Comparison of ENCODE assay signal across 1 cellular context in genomic region chr4:4248036-4248884, GRCh38.
TF ChIP-seq lines count a peak whose summit lies in the region.

TMEM128 (minus strand) TSS chr4:4248223; CDS start chr4:4248202, 21 bp downstream.

TF ChIP-seq in HEK293, 187 proteins besides CTCF, POLR2A, EP300 and RAD21 (continued from another document and continues in another):
- TF ChIP-seq SP7 (tag by site-specific recombination; IDR thresholded peaks at IDR 0.05) = peak; percentile 81
- TF ChIP-seq ZBTB26 (tag by site-specific recombination; optimal IDR thresholded peaks at IDR 0.05) = peak; percentile 40
- TF ChIP-seq KLF16 (tag by site-specific recombination; IDR thresholded peaks at IDR 0.05) = 0 out of 2 replicates have a peak, but pooled peaks have one; percentile 50
- peak; percentile 80 for TF ChIP-seq SP2 (tag by site-specific recombination; IDR thresholded peaks at IDR 0.05)
- peak; percentile 86 for TF ChIP-seq ZBTB21 (tag by site-specific recombination; IDR thresholded peaks at IDR 0.05)
- no peak for TF ChIP-seq ZNF280C (tag by site-specific recombination; IDR thresholded peaks at IDR 0.05)
- TF ChIP-seq BCL11A (tag by site-specific recombination; IDR thresholded peaks at IDR 0.05; ENCODE audit: low read depth) = peak; percentile 25; the same call in 1 of the 2 replicates
- 0 out of 2 replicates have a peak, but pooled peaks have one; percentile 32 for TF ChIP-seq ZNF24 (tag by site-specific recombination; IDR thresholded peaks at IDR 0.05)
- 0 out of 2 replicates have a peak, but pooled peaks have one; percentile 4 for TF ChIP-seq ZSCAN30 (tag by site-specific recombination; IDR thresholded peaks at IDR 0.05)
- no peak for TF ChIP-seq ZFP69B (tag by site-specific recombination; IDR thresholded peaks at IDR 0.05)
- TF ChIP-seq ZNF518A (tag by site-specific recombination; conservative IDR thresholded peaks at IDR 0.05; ENCODE audit: low read depth) = peak; percentile 75
- TF ChIP-seq ZNF692 (tag by site-specific recombination; IDR thresholded peaks at IDR 0.05) = peak; percentile 67
- peak; percentile 86 for TF ChIP-seq ZNF341 (tag by site-specific recombination; IDR thresholded peaks at IDR 0.05; ENCODE audit: low read depth)
- TF ChIP-seq ZBTB11 (tag by site-specific recombination; conservative IDR thresholded peaks at IDR 0.05; ENCODE audit: low read depth) = peak; percentile 97
- peak; percentile 67 for TF ChIP-seq ZNF600 (tag by site-specific recombination; IDR thresholded peaks at IDR 0.05)
- peak; percentile 77 for TF ChIP-seq ZNF561 (tag by site-specific recombination; IDR thresholded peaks at IDR 0.05; ENCODE audit: borderline replicate concordance)
- peak; percentile 42; the same call in 1 of the 2 replicates for TF ChIP-seq ZIC2 (tag by site-specific recombination; IDR thresholded peaks at IDR 0.05)
- peak; percentile 63; the same call in 1 of the 2 replicates for TF ChIP-seq KLF17 (tag by site-specific recombination; IDR thresholded peaks at IDR 0.05)
- TF ChIP-seq ZNF16 (tag by site-specific recombination; IDR thresholded peaks at IDR 0.05; ENCODE audit: low read depth) = no peak
- peak; percentile 89 for TF ChIP-seq ZNF660 (tag by site-specific recombination; IDR thresholded peaks at IDR 0.05)
- no peak for TF ChIP-seq ZNF449 (tag by site-specific recombination; IDR thresholded peaks at IDR 0.05)
- peak; percentile 36; the same call in 1 of the 2 replicates for TF ChIP-seq KLF8 (tag by site-specific recombination; IDR thresholded peaks at IDR 0.05)
- no peak for TF ChIP-seq SETDB1 (IDR thresholded peaks at IDR 0.05; ENCODE audit: insufficient read length, low read length)
- TF ChIP-seq IKZF3 (tag by site-specific recombination; IDR thresholded peaks at IDR 0.05) = peak; percentile 61
- 0 out of 2 replicates have a peak, but pooled peaks have one; percentile 52 for TF ChIP-seq INSM2 (tag by site-specific recombination; IDR thresholded peaks at IDR 0.05)
- peak; percentile 41; the same call in 1 of the 2 replicates for TF ChIP-seq KLF1 (tag by site-specific recombination; IDR thresholded peaks at IDR 0.05)
- TF ChIP-seq PBX3 (CRISPR knock-in tag; IDR thresholded peaks at IDR 0.05) = no peak
- peak; percentile 59 for TF ChIP-seq ZNF335 (tag by site-specific recombination; conservative IDR thresholded peaks at IDR 0.05)
- TF ChIP-seq ZNF394 (tag by site-specific recombination; IDR thresholded peaks at IDR 0.05; ENCODE audit: borderline replicate concordance) = peak; percentile 27; the same call in 1 of the 2 replicates
- TF ChIP-seq ZNF2 (tag by site-specific recombination; IDR thresholded peaks at IDR 0.05) = peak; percentile 83
- TF ChIP-seq ATF2 (tag by site-specific recombination; IDR thresholded peaks at IDR 0.05; ENCODE audit: low read depth) = peak; percentile 96
- TF ChIP-seq ZNF629 (tag by site-specific recombination; IDR thresholded peaks at IDR 0.05) = peak; percentile 89
- peak; percentile 88 for TF ChIP-seq ZXDB (tag by site-specific recombination; IDR thresholded peaks at IDR 0.05)
- TF ChIP-seq GLIS2 (tag by site-specific recombination; IDR thresholded peaks at IDR 0.05) = peak; percentile 34; the same call in 1 of the 2 replicates
- TF ChIP-seq ZNF138 (tag by site-specific recombination; IDR thresholded peaks at IDR 0.05; ENCODE audit: borderline replicate concordance) = no peak
- peak; percentile 67; the same call in 1 of the 2 replicates for TF ChIP-seq TRIM28 (IDR thresholded peaks at IDR 0.05; ENCODE audit: borderline replicate concordance, low read length)
